Comparison of ENCODE assay signal across 10 cellular contexts in genomic region chr17:77527836-77528505, GRCh38.
DNase-seq lines count a peak whose midpoint lies in the region; ATAC-seq, FAIRE-seq and TF ChIP-seq lines count a peak whose summit lies in the region.
"Had no signal": no experiment of that assay in that cellular context is flagged by ENCODE, and none has a peak within 500 bp of the region (broad histone marks: within the 10 kb centered on the region; RNA-seq: fewer than 3 reads in every experiment).

No MANE protein-coding gene starts in this region.

- H3K9me3 ChIP-seq in heart right ventricle, result no peaks in the 10 kb centered on the region

- peak overlapping the region in 9 of 10 donors; percentile 22 to 58 (median 44) for H3K4me3 ChIP-seq in heart right ventricle
- H3K4me3 ChIP-seq in kidney epithelial cell (ENCODE audit: low read depth, low read length), result peak overlapping the region; percentile 26

- peaks cover 0 to 18% (median 10%) of the 10 kb centered on the region in 9 donors for H3K4me1 ChIP-seq in heart right ventricle
- H3K4me1 ChIP-seq: foreskin keratinocyte had no signal

- no peaks in the 10 kb centered on the region for H3K9me3 Mint-ChIP-seq in activated T-cell treated with anti-CD3 and anti-CD28 coated beads, Interleukin-2, amount 50 U/mL, for 4 hours

- intact Hi-C loops in heart right ventricle (cut with DNase I), result no loop called here
- intact Hi-C loops in Right ventricle myocardium superior (cut with DNase I), result no loop called here

- H3K4me1 Mint-ChIP-seq in activated T-cell treated with anti-CD3 and anti-CD28 coated beads, Interleukin-2, amount 50 U/mL, for 4 hours (ENCODE audit: low read depth), result peaks cover 1% of the 10 kb centered on the region

- H3K27ac ChIP-seq in heart right ventricle, result no peak overlapping the region
- H3K27ac ChIP-seq: foreskin keratinocyte had no signal

- H3K27me3 ChIP-seq in heart right ventricle (peaks cover 5 to 38% (median 22%) of the 10 kb centered on the region in 7 donors), kidney epithelial cell (ENCODE audit: control insufficient read depth, insufficient read depth, low read length) (peaks cover 18% of the 10 kb centered on the region)

- TF ChIP-seq CTCF in heart right ventricle (IDR thresholded peaks at IDR 0.05) (no peak), kidney epithelial cell (IDR thresholded peaks at IDR 0.05; ENCODE audit: insufficient read depth, low read length, poor library complexity, severe bottlenecking) (no peak)

- H3K36me3 ChIP-seq in heart right ventricle (no peaks in the 10 kb centered on the region), kidney epithelial cell (ENCODE audit: control insufficient read depth, insufficient read depth, low read length) (no peaks in the 10 kb centered on the region)

- no peaks in the 10 kb centered on the region for H3K36me3 Mint-ChIP-seq in activated T-cell treated with anti-CD3 and anti-CD28 coated beads, Interleukin-2, amount 50 U/mL, for 4 hours (ENCODE audit: insufficient read depth)

- WGBS in heart right ventricle, 2 donors, result 71 to 74% methylated on average over 23 of the region's 23 CpGs

- ATAC-seq in heart right ventricle (no peak), Right ventricle myocardium superior (ENCODE audit: poor library complexity) (no peak), GM18502 (IDR thresholded peaks at IDR 0.05; ENCODE audit: poor library complexity, unreplicated experiment) (no peak)
- ATAC-seq in activated T-cell treated with anti-CD3 and anti-CD28 coated beads, Interleukin-2, amount 50 U/mL, for 4 hours, result no peak
- no peak for ATAC-seq in activated CD4-positive, CD25-positive, alpha-beta regulatory T cell treated with anti-CD3 and anti-CD28 coated beads, Interleukin-2, amount 50 U/mL, for 24 hours

- DNase-seq in heart right ventricle (no peak), Right ventricle myocardium superior (no peak), kidney epithelial cell (ENCODE audit: low read depth) (no peak), urothelium cell line (ENCODE audit: low spot score) (no peak), H54 (ENCODE audit: insufficient read length, low spot score) (no peak)
- DNase-seq in activated T-cell treated with anti-CD3 and anti-CD28 coated beads, Interleukin-2, amount 50 U/mL, for 4 hours, result no peak
- DNase-seq: NCI-H774 had no signal

- no peak for TF ChIP-seq POLR2A in H54 (IDR thresholded peaks at IDR 0.05; ENCODE audit: low read depth, low read length)

- H3K27me3 Mint-ChIP-seq in activated T-cell treated with anti-CD3 and anti-CD28 coated beads, Interleukin-2, amount 50 U/mL, for 4 hours (ENCODE audit: low read depth), result peaks cover 31% of the 10 kb centered on the region

- H3K4me3 Mint-ChIP-seq in activated T-cell treated with anti-CD3 and anti-CD28 coated beads, Interleukin-2, amount 50 U/mL, for 4 hours, result peak overlapping the region; percentile 31

- FAIRE-seq in urothelium cell line (lab: Jason Lieb, UNC) (peak; percentile 30), H54 (lab: Jason Lieb, UNC) (no peak)
